Comparison of ENCODE assay signal across 19 cellular contexts in the genomic region with DNA sequence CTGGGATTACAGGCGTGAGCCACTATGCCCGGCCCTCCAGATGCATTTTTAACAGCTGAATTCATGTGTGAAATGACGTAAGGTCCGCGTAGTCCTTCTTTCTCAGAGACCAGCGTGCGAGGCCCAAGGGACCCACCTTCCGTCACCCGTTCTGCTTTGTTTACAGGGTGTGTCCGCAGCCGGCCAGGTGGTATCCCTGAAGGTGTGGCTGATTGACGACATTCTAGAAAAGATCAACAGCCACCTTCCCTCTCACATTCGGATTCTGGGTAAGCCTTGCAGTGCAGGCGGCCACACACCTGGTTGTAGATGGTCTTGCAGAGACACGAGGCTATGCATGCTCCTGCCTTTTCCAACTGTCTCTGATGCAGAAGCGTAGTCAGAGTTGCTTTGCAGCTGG.
"Had no signal": no experiment of that assay in that cellular context is flagged by ENCODE, and none has a peak within 500 bp of the region (broad histone marks: within the 10 kb centered on the region; RNA-seq: fewer than 3 reads in every experiment).

No MANE protein-coding gene starts in this region.

- H3K4me2 ChIP-seq: hepatocyte had no signal

- ATAC-seq: activated T-helper 17 cell treated with anti-CD3 and anti-CD28 coated beads, Interleukin-2, amount 50 U/mL, for 72 hours; esophagus mucosa; left ventricle myocardium superior; right lobe of liver had no signal

- DNase-seq: activated CD4-positive, alpha-beta T cell treated with anti-CD3 and anti-CD28 coated beads, Interleukin-2, amount 10 ng/mL, durations not matched to agents 7 days and 5 days; activated CD4-positive, CD25-positive, alpha-beta regulatory T cell; activated CD8-positive, alpha-beta memory T cell treated with anti-CD3 and anti-CD28 coated beads for 24 hours; activated naive CD4-positive, alpha-beta T cell treated with anti-CD3 and anti-CD28 coated beads for 36 hours; islet precursor cell; left ventricle myocardium superior; nephron progenitor cell; occipital lobe; stimulated activated CD4-positive, alpha-beta T cell treated with anti-CD3 and anti-CD28 coated beads, Interleukin-12 subunit alpha, Interleukin-12 subunit beta, amount 100 ng/mL, for 4 hours; stimulated activated CD4-positive, alpha-beta T cell treated with anti-CD3 and anti-CD28 coated beads, Interleukin-2, amount 100 ng/mL, for 24 hours; stomach had no signal

- H3K79me2 ChIP-seq: hepatocyte had no signal

- FAIRE-seq: colon, endometrium had no signal

- H2AFZ ChIP-seq: hepatocyte had no signal

- H3K27ac Mint-ChIP-seq: activated CD4-positive, alpha-beta T cell treated with anti-CD3 and anti-CD28 coated beads, Interleukin-2, amount 10 ng/mL, durations not matched to agents 7 days and 5 days; activated naive CD4-positive, alpha-beta T cell treated with anti-CD3 and anti-CD28 coated beads for 36 hours had no signal

- H3K4me1 ChIP-seq: adrenal gland, right lobe of liver had no signal

- H3K27me3 ChIP-seq: adrenal gland, cardiac muscle cell, hepatocyte, right lobe of liver, stomach had no signal

- H3K9me3 ChIP-seq: adrenal gland, right lobe of liver, stomach had no signal

- H3K27ac ChIP-seq: adrenal gland, cardiac muscle cell, hepatocyte, right lobe of liver had no signal

- H3K9me3 Mint-ChIP-seq: activated CD4-positive, alpha-beta T cell treated with anti-CD3 and anti-CD28 coated beads, Interleukin-2, amount 10 ng/mL, durations not matched to agents 7 days and 5 days; activated naive CD4-positive, alpha-beta T cell treated with anti-CD3 and anti-CD28 coated beads for 36 hours; activated T-helper 17 cell treated with anti-CD3 and anti-CD28 coated beads, Interleukin-2, amount 50 U/mL, for 72 hours; nephron progenitor cell had no signal

- H3K4me3 ChIP-seq: adrenal gland, cardiac muscle cell, hepatocyte, right lobe of liver, stomach had no signal
